23 cellular contexts compared by ENCODE assay signal in genomic region chr15:83209333-83209732, GRCh38. TPM values are rescaled to one million over a fixed set of nuclear protein-coding genes. Genes with fewer than 3 reads are reported as not detected.
A peak's percentile ranks its signal among the peaks of the same experiment; 100 is the strongest.
DNase-seq lines count a peak whose midpoint lies in the region; ATAC-seq and TF ChIP-seq lines count a peak whose summit lies in the region.
"Had no signal": no experiment of that assay in that cellular context is flagged by ENCODE, and none has a peak within 500 bp of the region (broad histone marks: within the 10 kb centered on the region; RNA-seq: fewer than 3 reads in every experiment).

No MANE protein-coding gene starts in this region.

- peak; percentile 20; the same call in 1 of the 2 replicates for TF ChIP-seq CTCF in BE2C (IDR thresholded peaks at IDR 0.05; ENCODE audit: low read depth, low read length)
- no peak for TF ChIP-seq CTCF in breast epithelium (IDR thresholded peaks at IDR 0.05)

- ATAC-seq in HG03139 (IDR thresholded peaks at IDR 0.05; ENCODE audit: unreplicated experiment) (no peak), HG02759 (IDR thresholded peaks at IDR 0.05; ENCODE audit: unreplicated experiment) (no peak), HG02981 (IDR thresholded peaks at IDR 0.05; ENCODE audit: unreplicated experiment) (no peak)
- ATAC-seq: activated T-cell treated with anti-CD3 and anti-CD28 coated beads, Interleukin-2, amount 50 U/mL, for 72 hours; left ventricle myocardium superior had no signal

- no peaks in the 10 kb centered on the region for H3K27me3 ChIP-seq in BE2C
- H3K27me3 ChIP-seq in HAP-1 (ENCODE audit: low read depth): no peaks in the 10 kb centered on the region
- no peaks in the 10 kb centered on the region for H3K27me3 ChIP-seq in breast epithelium
- H3K27me3 ChIP-seq: colonic mucosa, thyroid gland had no signal

- H3K36me3 ChIP-seq in BE2C (no peaks in the 10 kb centered on the region), HAP-1 (replicated peaks) (no peaks in the 10 kb centered on the region; the same call in 1 of the 2 replicates), breast epithelium (no peaks in the 10 kb centered on the region)
- H3K36me3 ChIP-seq: colonic mucosa, thyroid gland had no signal

- intact Hi-C loops in breast epithelium (cut with DNase I; ENCODE audit: low total_unique reads): no loop called here

- H3K4me3 ChIP-seq in BE2C (ENCODE audit: low read depth, low read length) (no peak overlapping the region), HAP-1 (no peak overlapping the region), breast epithelium (no peak overlapping the region)
- H3K4me3 ChIP-seq: colonic mucosa, thyroid gland had no signal

- H3K4me1 ChIP-seq in BE2C (peaks cover 7% of the 10 kb centered on the region; the same call in 1 of the 2 replicates), HAP-1 (peaks cover 18% of the 10 kb centered on the region), breast epithelium (no peaks in the 10 kb centered on the region)
- H3K4me1 ChIP-seq: colonic mucosa had no signal

- H3K9me3 ChIP-seq in BE2C (no peaks in the 10 kb centered on the region), HAP-1 (no peaks in the 10 kb centered on the region), breast epithelium (no peaks in the 10 kb centered on the region)
- H3K9me3 ChIP-seq: colonic mucosa, thyroid gland had no signal

- no peak overlapping the region for H3K27ac ChIP-seq in breast epithelium
- H3K27ac ChIP-seq: colonic mucosa, KMS-11, RWPE1, SK-N-MC, thyroid gland had no signal

- in situ Hi-C loops in HAP-1 (cut with MboI; ENCODE audit: low sequenced_read_pairs): no loop called here

- peak; percentile 15 for DNase-seq in BE2C
- peak; percentile 41 to 64 for DNase-seq in HAP-1 (ENCODE audit: low spot score in 2 of 2)
- peak; percentile 31 for DNase-seq in SW480 (ENCODE audit: low spot score)
- DNase-seq in iPS-NIHi11 (ENCODE audit: low spot score): peak; percentile 41
- no peak for DNase-seq in breast epithelium (ENCODE audit: low spot score in 2 of 2)
- DNase-seq: ACHN; activated CD4-positive, alpha-beta memory T cell treated with anti-CD3 and anti-CD28 coated beads for 36 hours; activated CD4-positive, alpha-beta T cell treated with anti-CD3 and anti-CD28 coated beads for 1 hour; activated T-cell treated with anti-CD3 and anti-CD28 coated beads, Interleukin-2, amount 50 U/mL, for 72 hours; colonic mucosa; effector CD8-positive, alpha-beta T cell; left ventricle myocardium superior; NCI-H2029 treated with DMSO at 0.1 percent for 48 hours; NCI-H345; NCI-H69; stimulated activated CD4-positive, alpha-beta T cell treated with anti-CD3 and anti-CD28 coated beads, Interleukin-4, amount 100 ng/mL, for 24 hours; thyroid gland had no signal

- no peak for TF ChIP-seq POLR2A in breast epithelium (IDR thresholded peaks at IDR 0.05)

RNA-seq across cellular contexts. Expression of gene HDGFL3, which starts 1.7 kb away (rescaled TPM):
- 41.8 TPM for polyA plus RNA-seq in BE2C (2012; ENCODE audit: insufficient read depth, insufficient read length, low read depth)
- total RNA-seq in breast epithelium: 10 to 100 TPM; 19.0 to 42.4 (median 34.7) TPM

Comparison
In these comparisons a context has a peak if more than half of its experiments do, and no peak if none do; other contexts are left out.
1. DNase-seq: peak in BE2C (single experiment), HAP-1 (2 of 2), SW480 (single experiment) and iPS-NIHi11 (single experiment); none in breast epithelium (0 of 2).